13 cellular contexts compared by ENCODE assay signal in genomic region chr1:89607156-89607555, GRCh38. TPM values are rescaled to one million over a fixed set of nuclear protein-coding genes. Genes with fewer than 3 reads are reported as not detected.
DNase-seq lines count a peak whose midpoint lies in the region; ATAC-seq lines count a peak whose summit lies in the region.
"Had no signal": no experiment of that assay in that cellular context is flagged by ENCODE, and none has a peak within 500 bp of the region (broad histone marks: within the 10 kb centered on the region; RNA-seq: fewer than 3 reads in every experiment).

No MANE protein-coding gene starts in this region.

- H3K27ac Mint-ChIP-seq in activated CD8-positive, alpha-beta memory T cell treated with anti-CD3 and anti-CD28 coated beads, Interleukin-2, amount 10 ng/mL, durations not matched to agents 7 days and 5 days = peak overlapping the region; percentile 98
- peak overlapping the region; percentile 97 to 99 for H3K27ac Mint-ChIP-seq in activated naive CD4-positive, alpha-beta T cell treated with anti-CD3 and anti-CD28 coated beads, Interleukin-2, amount 50 U/mL, for 72 hours

- H3K4me1 Mint-ChIP-seq in activated CD8-positive, alpha-beta memory T cell treated with anti-CD3 and anti-CD28 coated beads, Interleukin-2, amount 10 ng/mL, durations not matched to agents 7 days and 5 days = peaks cover 92% of the 10 kb centered on the region

- CTCF ChIA-PET in activated CD8-positive, alpha-beta memory T cell treated with anti-CD3 and anti-CD28 coated beads, Interleukin-2, amount 10 ng/mL, durations not matched to agents 7 days and 5 days (lab: Charles Lee) = interaction anchor here (1.2 to 6.3 kb wide), 4 partner anchors 12 to 156 kb away, joined by 3 to 98 read pairs (median 22); partner anchors contain the start of gene LRRC8C

- no peaks in the 10 kb centered on the region for H3K27me3 Mint-ChIP-seq in activated CD8-positive, alpha-beta memory T cell treated with anti-CD3 and anti-CD28 coated beads, Interleukin-2, amount 10 ng/mL, durations not matched to agents 7 days and 5 days

- peaks cover 7% of the 10 kb centered on the region for H3K36me3 Mint-ChIP-seq in activated CD8-positive, alpha-beta memory T cell treated with anti-CD3 and anti-CD28 coated beads, Interleukin-2, amount 10 ng/mL, durations not matched to agents 7 days and 5 days
- H3K36me3 Mint-ChIP-seq in activated naive CD4-positive, alpha-beta T cell treated with anti-CD3 and anti-CD28 coated beads, Interleukin-2, amount 50 U/mL, for 72 hours = peaks cover 5 to 9% of the 10 kb centered on the region in 2 donors

- intact Hi-C loops in posterior cingulate gyrus (cut with DNase I) = no loop called here

- DNase-seq in activated CD8-positive, alpha-beta memory T cell treated with anti-CD3 and anti-CD28 coated beads, Interleukin-2, amount 10 ng/mL, durations not matched to agents 7 days and 5 days = no peak
- DNase-seq in activated CD8-positive, alpha-beta memory T cell treated with anti-CD3 and anti-CD28 coated beads for 24 hours = no peak
- DNase-seq in activated CD4-positive, alpha-beta T cell treated with anti-CD3 and anti-CD28 coated beads, Interleukin-2, amount 50 U/mL, for 1 hour = peak; percentile 58
- DNase-seq in activated naive CD4-positive, alpha-beta T cell treated with anti-CD3 and anti-CD28 coated beads, Interleukin-2, amount 50 U/mL, for 72 hours (ENCODE audit: low spot score in 2 of 2) = no peak
- DNase-seq in stimulated activated CD4-positive, alpha-beta T cell treated with anti-CD3 and anti-CD28 coated beads, Interleukin-4, amount 100 ng/mL, for 24 hours = peak; percentile 55
- no peak for DNase-seq in posterior cingulate gyrus
- DNase-seq: cortex of kidney, mammary epithelial cell, nucleus accumbens, SHP77 treated with DMSO at 0.1 percent for 48 hours, thyroid gland had no signal

- H3K4me3 Mint-ChIP-seq in activated CD8-positive, alpha-beta memory T cell treated with anti-CD3 and anti-CD28 coated beads, Interleukin-2, amount 10 ng/mL, durations not matched to agents 7 days and 5 days = peak overlapping the region; percentile 45

- peak; percentile 18 for ATAC-seq in activated CD8-positive, alpha-beta memory T cell treated with anti-CD3 and anti-CD28 coated beads, Interleukin-2, amount 10 ng/mL, durations not matched to agents 7 days and 5 days
- ATAC-seq in activated naive CD4-positive, alpha-beta T cell treated with anti-CD3 and anti-CD28 coated beads, Interleukin-2, amount 50 U/mL, for 72 hours = peak in 1 of 2 donors; percentile 18
- ATAC-seq in HG03520 (IDR thresholded peaks at IDR 0.05; ENCODE audit: unreplicated experiment) = no peak
- no peak for ATAC-seq in HG03457 (IDR thresholded peaks at IDR 0.05; ENCODE audit: unreplicated experiment)

- H3K9me3 Mint-ChIP-seq in activated CD8-positive, alpha-beta memory T cell treated with anti-CD3 and anti-CD28 coated beads, Interleukin-2, amount 10 ng/mL, durations not matched to agents 7 days and 5 days (ENCODE audit: low read depth) = no peaks in the 10 kb centered on the region
- no peaks in the 10 kb centered on the region for H3K9me3 Mint-ChIP-seq in activated naive CD4-positive, alpha-beta T cell treated with anti-CD3 and anti-CD28 coated beads, Interleukin-2, amount 50 U/mL, for 72 hours

RNA-seq across cellular contexts. Expression of gene LRRC8C, which starts 25.8 kb away (rescaled TPM):
- total RNA-seq in activated CD8-positive, alpha-beta memory T cell treated with anti-CD3 and anti-CD28 coated beads, Interleukin-2, amount 10 ng/mL, durations not matched to agents 7 days and 5 days = 10 to 100 TPM; 43.5 to 44.3 TPM
- 10 to 100 TPM; 27.0 to 31.7 TPM for total RNA-seq in activated naive CD4-positive, alpha-beta T cell treated with anti-CD3 and anti-CD28 coated beads, Interleukin-2, amount 50 U/mL, for 72 hours

Comparison
In these comparisons a context has a peak if more than half of its experiments do, and no peak if none do; other contexts are left out.
1. DNase-seq: peak in activated CD4-positive, alpha-beta T cell treated with anti-CD3 and anti-CD28 coated beads, Interleukin-2, amount 50 U/mL, for 1 hour (single experiment) and stimulated activated CD4-positive, alpha-beta T cell treated with anti-CD3 and anti-CD28 coated beads, Interleukin-4, amount 100 ng/mL, for 24 hours (single experiment); none in activated CD8-positive, alpha-beta memory T cell treated with anti-CD3 and anti-CD28 coated beads, Interleukin-2, amount 10 ng/mL, durations not matched to agents 7 days and 5 days (single experiment), activated CD8-positive, alpha-beta memory T cell treated with anti-CD3 and anti-CD28 coated beads for 24 hours (single experiment), activated naive CD4-positive, alpha-beta T cell treated with anti-CD3 and anti-CD28 coated beads, Interleukin-2, amount 50 U/mL, for 72 hours (0 of 2) and posterior cingulate gyrus (0 of 10).